In the genomic region with DNA sequence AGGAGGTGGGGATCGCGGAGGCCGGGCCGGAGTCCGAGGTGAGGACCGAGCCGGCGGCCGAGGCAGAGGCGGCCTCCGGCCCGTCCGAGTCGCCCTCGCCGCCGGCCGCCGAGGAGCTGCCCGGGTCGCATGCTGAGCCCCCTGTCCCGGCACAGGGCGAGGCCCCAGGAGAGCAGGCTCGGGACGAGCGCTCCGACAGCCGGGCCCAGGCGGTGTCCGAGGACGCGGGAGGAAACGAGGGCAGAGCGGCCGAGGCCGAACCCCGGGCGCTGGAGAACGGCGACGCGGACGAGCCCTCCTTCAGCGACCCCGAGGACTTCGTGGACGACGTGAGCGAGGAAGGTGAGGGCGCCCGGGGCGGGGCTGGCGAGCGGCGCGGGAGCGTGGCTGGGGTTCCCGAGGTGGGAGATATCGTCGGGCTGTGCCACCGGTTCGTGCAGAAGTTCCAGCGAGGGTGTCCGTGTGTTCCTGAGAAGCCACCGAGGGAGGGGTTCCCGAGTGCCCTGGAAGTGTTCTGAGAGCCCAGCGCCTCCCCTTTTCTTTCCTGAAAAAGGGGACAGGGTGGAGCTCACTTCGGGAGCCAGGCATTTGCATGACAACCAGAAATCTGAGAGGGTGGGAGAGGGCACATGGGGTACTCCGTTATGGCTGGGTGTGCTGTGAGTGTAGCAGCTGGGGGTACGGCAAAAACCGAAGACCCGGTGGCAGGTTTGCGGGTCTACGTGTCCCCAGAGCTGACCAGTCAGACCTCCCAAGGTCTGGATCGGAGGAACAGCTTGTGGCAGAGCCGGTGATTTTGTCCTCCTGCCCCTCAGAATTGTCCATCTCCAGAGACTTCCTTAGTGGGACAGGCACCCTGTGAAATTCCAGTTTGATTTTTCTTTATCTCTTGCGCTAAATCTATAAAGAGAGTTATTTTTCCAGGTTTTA, we compare ENCODE assay signal across 7 cellular contexts. TPM values are rescaled to one million over a fixed set of nuclear protein-coding genes. Genes with fewer than 3 reads are reported as not detected.
A peak's percentile ranks its signal among the peaks of the same experiment; 100 is the strongest.
DNase-seq lines count a peak whose midpoint lies in the region; ATAC-seq and TF ChIP-seq lines count a peak whose summit lies in the region.

No MANE protein-coding gene starts in this region.

- peak overlapping the region; percentile 86 for H3K27ac Mint-ChIP-seq in endodermal cell
- peak overlapping the region; percentile 58 to 80 for H3K27ac Mint-ChIP-seq in natural killer cell treated with Interleukin-12 subunit alpha and Interleukin-12 subunit beta and Interleukin-15 and Interleukin-18, amount 100 ng/mL, for 72 hours

- peaks cover 6% of the 10 kb centered on the region for H3K4me1 ChIP-seq in endodermal cell (ENCODE audit: control insufficient read depth, insufficient read depth, low read length)

- H3K9me3 Mint-ChIP-seq in endodermal cell = no peaks in the 10 kb centered on the region
- no peaks in the 10 kb centered on the region for H3K9me3 Mint-ChIP-seq in natural killer cell treated with Interleukin-12 subunit alpha and Interleukin-12 subunit beta and Interleukin-15 and Interleukin-18, amount 100 ng/mL, for 72 hours

- peak; percentile 67 for DNase-seq in endodermal cell
- DNase-seq in natural killer cell treated with Interleukin-12 subunit alpha and Interleukin-12 subunit beta and Interleukin-15 and Interleukin-18, amount 100 ng/mL, for 72 hours (ENCODE audit: low spot score) = no peak
- no peak for DNase-seq in putamen (ENCODE audit: low spot score)
- no peak for DNase-seq in NCI-H2171 treated with DMSO at 0.1 percent for 48 hours (lab: John Stamatoyannopoulos, UW)

- H3K27me3 Mint-ChIP-seq in endodermal cell (ENCODE audit: insufficient read depth) = no peaks in the 10 kb centered on the region
- H3K27me3 Mint-ChIP-seq in natural killer cell treated with Interleukin-12 subunit alpha and Interleukin-12 subunit beta and Interleukin-15 and Interleukin-18, amount 100 ng/mL, for 72 hours = no peaks in the 10 kb centered on the region

- peak overlapping the region; percentile 94 for H3K4me3 ChIP-seq in endodermal cell (ENCODE audit: low read length)

- peaks cover 38% of the 10 kb centered on the region for H3K36me3 Mint-ChIP-seq in endodermal cell (ENCODE audit: low read depth)
- H3K36me3 Mint-ChIP-seq in natural killer cell treated with Interleukin-12 subunit alpha and Interleukin-12 subunit beta and Interleukin-15 and Interleukin-18, amount 100 ng/mL, for 72 hours = peaks cover 12% of the 10 kb centered on the region

- ATAC-seq in GM18861 (IDR thresholded peaks at IDR 0.05; ENCODE audit: unreplicated experiment) (peak; percentile 13), HG03095 (IDR thresholded peaks at IDR 0.05; ENCODE audit: unreplicated experiment) (peak; percentile 18)
- peak in 1 of 2 donors; percentile 15 for ATAC-seq in natural killer cell treated with Interleukin-12 subunit alpha and Interleukin-12 subunit beta and Interleukin-15 and Interleukin-18, amount 100 ng/mL, for 72 hours

- H3K4me1 Mint-ChIP-seq in endodermal cell = peaks cover 16% of the 10 kb centered on the region
- peaks cover 28 to 31% of the 10 kb centered on the region in 2 donors for H3K4me1 Mint-ChIP-seq in natural killer cell treated with Interleukin-12 subunit alpha and Interleukin-12 subunit beta and Interleukin-15 and Interleukin-18, amount 100 ng/mL, for 72 hours (ENCODE audit: low read depth in 2 of 2)

- 0 to 2% methylated on average over 45 to 77 of the region's 77 CpGs for WGBS in endodermal cell (ENCODE audit: insufficient coverage in 1 of 2, insufficient read length in 1 of 2), 2 experiments

- no peaks in the 10 kb centered on the region for H3K27me3 ChIP-seq in endodermal cell (ENCODE audit: control insufficient read depth, insufficient read depth, low read length, poor library complexity, severe bottlenecking)

- TF ChIP-seq CTCF in VCaP (conservative IDR thresholded peaks at IDR 0.05) (no peak), endodermal cell (conservative IDR thresholded peaks at IDR 0.05) (no peak)

- peak overlapping the region; percentile 99 for H3K9ac ChIP-seq in endodermal cell (ENCODE audit: extremely low read depth, low read length, poor library complexity, severe bottlenecking)

- peaks cover 34% of the 10 kb centered on the region for H3K36me3 ChIP-seq in endodermal cell (ENCODE audit: control insufficient read depth, insufficient read depth, low read length)

- H3K27ac ChIP-seq in VCaP = peak overlapping the region; percentile 100
- peak overlapping the region; percentile 44 for H3K27ac ChIP-seq in endodermal cell (ENCODE audit: low read depth, low read length)

- H3K9me3 ChIP-seq in endodermal cell (ENCODE audit: control insufficient read depth, low read length) = no peaks in the 10 kb centered on the region

- H3K4me3 Mint-ChIP-seq in endodermal cell = peak overlapping the region; percentile 85
- peak overlapping the region; percentile 89 for H3K4me3 Mint-ChIP-seq in natural killer cell treated with Interleukin-12 subunit alpha and Interleukin-12 subunit beta and Interleukin-15 and Interleukin-18, amount 100 ng/mL, for 72 hours

RNA-seq across cellular contexts. Expression of a gene that starts 0.7 kb away (rescaled TPM):
- total RNA-seq in endodermal cell = 100 to 1,000 TPM; 172 to 220 TPM
- 136 TPM for polyA plus RNA-seq in endodermal cell (2013, experiment 1 of 2)
- 120 TPM for polyA plus RNA-seq in endodermal cell (2013, experiment 2 of 2)
- 100 to 1,000 TPM; 229 to 348 TPM for total RNA-seq in natural killer cell treated with Interleukin-12 subunit alpha and Interleukin-12 subunit beta and Interleukin-15 and Interleukin-18, amount 100 ng/mL, for 72 hours

RNA-seq across cellular contexts. Expression of a gene that starts 41.1 kb away (rescaled TPM):
- 10 to 100 TPM; 53.0 to 53.2 TPM for total RNA-seq in endodermal cell
- 21.3 TPM for polyA plus RNA-seq in endodermal cell (2013, experiment 1 of 2)
- polyA plus RNA-seq in endodermal cell (2013, experiment 2 of 2) = 25.2 TPM
- total RNA-seq in natural killer cell treated with Interleukin-12 subunit alpha and Interleukin-12 subunit beta and Interleukin-15 and Interleukin-18, amount 100 ng/mL, for 72 hours = 10 to 100 TPM; 28.9 to 34.5 TPM

RNA-seq across cellular contexts. Expression of a gene that starts 48.1 kb away (rescaled TPM):
- total RNA-seq in endodermal cell = 10 to 100 TPM; 14.5 to 18.5 TPM
- 10.4 TPM for polyA plus RNA-seq in endodermal cell (2013, experiment 1 of 2)
- polyA plus RNA-seq in endodermal cell (2013, experiment 2 of 2) = 10.5 TPM
- total RNA-seq in natural killer cell treated with Interleukin-12 subunit alpha and Interleukin-12 subunit beta and Interleukin-15 and Interleukin-18, amount 100 ng/mL, for 72 hours = 10 to 100 TPM; 29.6 to 31.7 TPM
